Comparison of ENCODE assay signal across 8 cellular contexts in the genomic region with DNA sequence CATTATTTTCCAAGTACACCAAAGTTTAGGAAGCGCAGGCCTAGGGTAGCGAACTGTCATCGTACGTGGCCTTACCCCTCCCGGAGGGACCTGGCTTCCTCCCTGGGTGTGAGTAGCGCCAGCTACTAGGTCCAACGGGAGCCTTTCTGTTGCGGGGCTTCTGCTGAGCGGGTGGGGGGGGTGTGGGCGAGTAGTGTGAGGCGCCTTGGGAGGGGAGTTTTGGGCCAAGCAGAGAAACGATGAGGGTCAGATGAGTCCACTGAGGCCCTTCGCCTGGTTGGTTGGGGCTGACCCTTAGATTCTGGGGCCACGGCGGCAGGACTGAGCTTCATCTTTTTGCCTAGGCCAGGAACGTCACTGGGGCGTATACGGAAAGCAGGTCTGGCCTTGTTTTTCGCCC. TPM values are rescaled to one million over a fixed set of nuclear protein-coding genes. Genes with fewer than 3 reads are reported as not detected.
DNase-seq lines count a peak whose midpoint lies in the region; ATAC-seq and TF ChIP-seq lines count a peak whose summit lies in the region.

No MANE protein-coding gene starts in this region.

- DNase-seq in Ammon's horn (ENCODE audit: low spot score) (peak; percentile 41), naive B cell (no peak), GM13977 (ENCODE audit: low spot score) (no peak), NCI-H2029 treated with DMSO at 0.1 percent for 48 hours (lab: John Stamatoyannopoulos, UW) (no peak)
- DNase-seq in Jurkat, Clone E6-1 (ENCODE audit: low read depth, low spot score) = no peak
- no peak for DNase-seq in stimulated activated CD4-positive, alpha-beta T cell treated with anti-CD3 and anti-CD28 coated beads, Interleukin-12 subunit alpha, Interleukin-12 subunit beta, amount 100 ng/mL, for 4 hours

- in situ Hi-C loops in GM13977 (cut with MboI; ENCODE audit: low pct_unique_long_range_greater_than_20kb, low sequenced_read_pairs, unreplicated experiment) = no loop called here

- peaks cover 15 to 24% (median 16%) of the 10 kb centered on the region in 3 donors for H3K4me1 Mint-ChIP-seq in naive B cell

- ATAC-seq in naive B cell (ENCODE audit: low read depth in 2 of 2) (no peak), GM18498 (IDR thresholded peaks at IDR 0.05; ENCODE audit: unreplicated experiment) (no peak)

- peak overlapping the region; percentile 97 for H3K27ac ChIP-seq in cingulate gyrus (ENCODE audit: low read depth, low read length)

- H3K4me3 Mint-ChIP-seq in naive B cell = peak overlapping the region; percentile 86 to 98 (median 91)

- H3K27ac Mint-ChIP-seq in naive B cell = peak overlapping the region; percentile 24 to 96 (median 91)

- no peaks in the 10 kb centered on the region for H3K9me3 Mint-ChIP-seq in naive B cell

- no peaks in the 10 kb centered on the region for H3K27me3 Mint-ChIP-seq in naive B cell

- no peak for TF ChIP-seq CTCF in GM13977 (IDR thresholded peaks at IDR 0.05; ENCODE audit: extremely low read depth, insufficient read depth, missing control alignments)

- no peaks in the 10 kb centered on the region for H3K36me3 Mint-ChIP-seq in naive B cell

- peak overlapping the region; percentile 55 for H3K4me3 ChIP-seq in Jurkat, Clone E6-1 (ENCODE audit: low read length)

RNA-seq across cellular contexts. Expression of a gene that starts 0.9 kb away (rescaled TPM):
- 6.2 TPM for polyA plus RNA-seq in Jurkat, Clone E6-1 (2012; ENCODE audit: insufficient read depth, insufficient read length)
- 1 to 10 TPM in 5 of 6 donors, under 1 TPM in 1; 0.97 to 2.9 (median 2.6) TPM for polyA plus RNA-seq in naive B cell (ENCODE audit: low read depth in 6 of 6)
